ENCODE assay signal across 26 cellular contexts in genomic region chr12:25980035-25980434, GRCh38.
"Had no signal": no experiment of that assay in that cellular context is flagged by ENCODE, and none has a peak within 500 bp of the region (broad histone marks: within the 10 kb centered on the region; RNA-seq: fewer than 3 reads in every experiment).

No MANE protein-coding gene starts in this region.

- H3K4me1 Mint-ChIP-seq: activated B cell treated with CpG ODN at 0.5 μM for 24 hours; activated CD8-positive, alpha-beta memory T cell treated with anti-CD3 and anti-CD28 coated beads, Interleukin-2, amount 10 ng/mL, durations not matched to agents 7 days and 5 days; activated naive CD8-positive, alpha-beta T cell treated with anti-CD3 and anti-CD28 coated beads, Interleukin-2, amount 50 U/mL, for 24 hours had no signal

- H3K27me3 ChIP-seq: ascending aorta, cardiac muscle cell had no signal

- H3K36me3 ChIP-seq: ascending aorta, cardiac muscle cell had no signal

- H3K4me3 Mint-ChIP-seq: activated B cell treated with CpG ODN at 0.5 μM for 24 hours; activated CD4-positive, alpha-beta T cell treated with anti-CD3 and anti-CD28 coated beads, Interleukin-2, amount 10 ng/mL, durations not matched to agents 24 days and 14 days; activated CD8-positive, alpha-beta memory T cell treated with anti-CD3 and anti-CD28 coated beads, Interleukin-2, amount 10 ng/mL, durations not matched to agents 7 days and 5 days; activated naive CD8-positive, alpha-beta T cell treated with anti-CD3 and anti-CD28 coated beads, Interleukin-2, amount 50 U/mL, for 24 hours; activated T-cell treated with anti-CD3 and anti-CD28 coated beads, Interleukin-2, amount 50 U/mL, for 24 hours; activated T-helper 1 cell treated with anti-CD3 and anti-CD28 coated beads, Interleukin-12 subunit alpha, Interleukin-12 subunit beta, Interleukin-2, Interleukin-4 antibody, amounts not matched to agents 30 ng/mL and 10 ng/mL and 1 ng/mL, durations not matched to agents 14 hours and 24 hours and 36 hours; brain; T-cell had no signal

- DNase-seq: activated B cell treated with CpG ODN at 0.5 μM for 24 hours; activated CD4-positive, alpha-beta T cell treated with anti-CD3 and anti-CD28 coated beads for 1 hour; activated CD4-positive, alpha-beta T cell treated with anti-CD3 and anti-CD28 coated beads, Interleukin-2, amount 10 ng/mL, durations not matched to agents 24 days and 14 days; activated CD4-positive, alpha-beta T cell treated with anti-CD3 and anti-CD28 coated beads, Interleukin-2, amount 50 U/mL, for 48 hours; activated CD8-positive, alpha-beta memory T cell treated with anti-CD3 and anti-CD28 coated beads, Interleukin-2, amount 10 ng/mL, durations not matched to agents 7 days and 5 days; activated effector memory CD4-positive, alpha-beta T cell treated with Interleukin-2 at 50 U/mL for 16 hours; activated naive CD4-positive, alpha-beta T cell; activated naive CD8-positive, alpha-beta T cell treated with anti-CD3 and anti-CD28 coated beads, Interleukin-2, amount 50 U/mL, for 24 hours; activated T-cell treated with anti-CD3 and anti-CD28 coated beads, Interleukin-2, amount 50 U/mL, for 24 hours; amniotic stem cell; Karpas-422; NCI-H1930; NCI-H2107; NCI-H510A treated with DMSO at 0.1 percent for 48 hours; T-cell; T-helper 2 cell; T1000 had no signal

- H3K36me3 Mint-ChIP-seq: activated CD8-positive, alpha-beta memory T cell treated with anti-CD3 and anti-CD28 coated beads, Interleukin-2, amount 10 ng/mL, durations not matched to agents 7 days and 5 days; activated naive CD4-positive, alpha-beta T cell treated with anti-CD3 and anti-CD28 coated beads, Interleukin-2, amount 50 U/mL, for 72 hours; brain; T-cell had no signal

- H3K9me3 ChIP-seq: ascending aorta had no signal

- FAIRE-seq: K562, TTC549 had no signal

- H3K4me3 ChIP-seq: ascending aorta, cardiac muscle cell, K562, SK-N-MC had no signal

- H3K27ac ChIP-seq: ascending aorta, cardiac muscle cell, SK-N-MC had no signal

- H3K27ac Mint-ChIP-seq: activated B cell treated with CpG ODN at 0.5 μM for 24 hours; activated CD4-positive, alpha-beta T cell treated with anti-CD3 and anti-CD28 coated beads, Interleukin-2, amount 10 ng/mL, durations not matched to agents 24 days and 14 days; activated CD8-positive, alpha-beta memory T cell treated with anti-CD3 and anti-CD28 coated beads, Interleukin-2, amount 10 ng/mL, durations not matched to agents 7 days and 5 days; activated naive CD4-positive, alpha-beta T cell treated with anti-CD3 and anti-CD28 coated beads, Interleukin-2, amount 50 U/mL, for 72 hours; activated naive CD8-positive, alpha-beta T cell treated with anti-CD3 and anti-CD28 coated beads, Interleukin-2, amount 50 U/mL, for 24 hours; activated T-cell treated with anti-CD3 and anti-CD28 coated beads, Interleukin-2, amount 50 U/mL, for 24 hours; activated T-helper 1 cell treated with anti-CD3 and anti-CD28 coated beads, Interleukin-12 subunit alpha, Interleukin-12 subunit beta, Interleukin-2, Interleukin-4 antibody, amounts not matched to agents 30 ng/mL and 10 ng/mL and 1 ng/mL, durations not matched to agents 14 hours and 24 hours and 36 hours; brain; T-cell had no signal

- H3K9me3 Mint-ChIP-seq: activated B cell treated with CpG ODN at 0.5 μM for 24 hours; activated CD4-positive, alpha-beta T cell treated with anti-CD3 and anti-CD28 coated beads, Interleukin-2, amount 10 ng/mL, durations not matched to agents 24 days and 14 days; activated naive CD4-positive, alpha-beta T cell treated with anti-CD3 and anti-CD28 coated beads, Interleukin-2, amount 50 U/mL, for 72 hours; activated naive CD8-positive, alpha-beta T cell treated with anti-CD3 and anti-CD28 coated beads, Interleukin-2, amount 50 U/mL, for 24 hours; activated T-cell treated with anti-CD3 and anti-CD28 coated beads, Interleukin-2, amount 50 U/mL, for 24 hours; activated T-helper 1 cell treated with anti-CD3 and anti-CD28 coated beads, Interleukin-12 subunit alpha, Interleukin-12 subunit beta, Interleukin-2, Interleukin-4 antibody, amounts not matched to agents 30 ng/mL and 10 ng/mL and 1 ng/mL, durations not matched to agents 14 hours and 24 hours and 36 hours; T-cell had no signal

- ATAC-seq: activated CD8-positive, alpha-beta memory T cell treated with anti-CD3 and anti-CD28 coated beads, Interleukin-2, amount 10 ng/mL, durations not matched to agents 7 days and 5 days; activated naive CD4-positive, alpha-beta T cell treated with anti-CD3 and anti-CD28 coated beads, Interleukin-2, amount 50 U/mL, for 72 hours; activated naive CD8-positive, alpha-beta T cell treated with anti-CD3 and anti-CD28 coated beads, Interleukin-2, amount 50 U/mL, for 24 hours; K562; PC-3; T-cell had no signal
